In genomic region chr12:84982888-84983287, GRCh38 we compare ENCODE assay signal across 19 cellular contexts. TPM values are rescaled to one million over a fixed set of nuclear protein-coding genes. Genes with fewer than 3 reads are reported as not detected.
DNase-seq lines count a peak whose midpoint lies in the region; ATAC-seq and TF ChIP-seq lines count a peak whose summit lies in the region.
"Had no signal": no experiment of that assay in that cellular context is flagged by ENCODE, and none has a peak within 500 bp of the region (broad histone marks: within the 10 kb centered on the region; RNA-seq: fewer than 3 reads in every experiment).

No MANE protein-coding gene starts in this region.

- peaks cover 6% of the 10 kb centered on the region; the same call in 1 of the 2 replicates for H3K4me1 ChIP-seq in GM23338 (ENCODE audit: insufficient read depth)
- peaks cover 6% of the 10 kb centered on the region for H3K4me1 ChIP-seq in ectodermal cell (ENCODE audit: control insufficient read depth, insufficient read depth, low read length)
- H3K4me1 ChIP-seq in neural progenitor cell = peaks cover 26% of the 10 kb centered on the region
- H3K4me1 ChIP-seq: A549 had no signal

- no peaks in the 10 kb centered on the region for H3K27me3 ChIP-seq in GM23338 (ENCODE audit: insufficient read depth)
- H3K27me3 ChIP-seq in ectodermal cell (ENCODE audit: control insufficient read depth, insufficient read depth, low read length, poor library complexity, severe bottlenecking) = no peaks in the 10 kb centered on the region
- H3K27me3 ChIP-seq in neural progenitor cell = no peaks in the 10 kb centered on the region

- H3K9me3 ChIP-seq in ectodermal cell (ENCODE audit: control insufficient read depth, low read length) = no peaks in the 10 kb centered on the region
- H3K9me3 ChIP-seq in neural progenitor cell (ENCODE audit: low read depth) = no peaks in the 10 kb centered on the region
- H3K9me3 ChIP-seq: A549, BE2C had no signal

- H3K4me3 ChIP-seq in GM23338 (no peak overlapping the region), ectodermal cell (ENCODE audit: insufficient read depth, low read depth, low read length) (no peak overlapping the region), neural progenitor cell (no peak overlapping the region)
- H3K4me3 ChIP-seq: A549, K562 had no signal

- H3K27ac Mint-ChIP-seq in GM23338 (no peak overlapping the region; the same call in 1 of the 2 replicates), neural progenitor cell (peak overlapping the region; percentile 33), osteocyte (ENCODE audit: unreplicated experiment) (no peak overlapping the region)
- H3K27ac Mint-ChIP-seq: CD4-positive, alpha-beta memory T cell had no signal

- no peak for TF ChIP-seq CTCF in GM23338 (conservative IDR thresholded peaks at IDR 0.05; ENCODE audit: low read depth in 2 of 2)
- no peak for TF ChIP-seq CTCF in neural progenitor cell (IDR thresholded peaks at IDR 0.05)
- no peak for TF ChIP-seq CTCF in osteocyte (IDR thresholded peaks at IDR 0.05)

- DNase-seq in GM23338 (ENCODE audit: low spot score) (peak; percentile 21), NCI-H82 (lab: John Stamatoyannopoulos, UW) (peak; percentile 74), neural progenitor cell (ENCODE audit: low spot score) (no peak), H4 (ENCODE audit: low spot score) (no peak), foreskin melanocyte (no peak), osteocyte (ENCODE audit: extremely low spot score, unreplicated experiment) (no peak)
- DNase-seq: BE2C; CD4-positive, alpha-beta memory T cell; DMS153; DMS79 treated with DMSO at 0.1 percent for 48 hours; GF-D8; H7 had no signal

- no peak overlapping the region for H2AFZ ChIP-seq in GM23338
- H2AFZ ChIP-seq in neural progenitor cell (replicated peaks) = peak overlapping the region; percentile 92

- H3K9me3 Mint-ChIP-seq in GM23338 = no peaks in the 10 kb centered on the region
- H3K9me3 Mint-ChIP-seq in neural progenitor cell = no peaks in the 10 kb centered on the region
- H3K9me3 Mint-ChIP-seq in osteocyte (ENCODE audit: unreplicated experiment) = no peaks in the 10 kb centered on the region

- ATAC-seq in GM23338 (peak; percentile 75), HG02678 (IDR thresholded peaks at IDR 0.05; ENCODE audit: unreplicated experiment) (no peak)
- ATAC-seq: A549, K562 had no signal

- no peaks in the 10 kb centered on the region for H3K36me3 ChIP-seq in GM23338 (ENCODE audit: insufficient read depth)
- no peaks in the 10 kb centered on the region for H3K36me3 ChIP-seq in ectodermal cell (ENCODE audit: control insufficient read depth, insufficient read depth, low read length)
- H3K36me3 ChIP-seq in neural progenitor cell = no peaks in the 10 kb centered on the region
- H3K36me3 ChIP-seq: BE2C had no signal

- H4K20me1 ChIP-seq in GM23338 (replicated peaks; ENCODE audit: insufficient read depth) (no peaks in the 10 kb centered on the region), neural progenitor cell (ENCODE audit: low read depth) (no peaks in the 10 kb centered on the region)

- no peaks in the 10 kb centered on the region for H3K79me2 ChIP-seq in GM23338 (replicated peaks; ENCODE audit: insufficient read depth)
- H3K79me2 ChIP-seq in neural progenitor cell (ENCODE audit: low read depth) = no peaks in the 10 kb centered on the region

- no peak overlapping the region for H3K4me2 ChIP-seq in GM23338
- no peak overlapping the region for H3K4me2 ChIP-seq in neural progenitor cell
- H3K4me2 ChIP-seq: A549 had no signal

- no peak overlapping the region for H3K9ac ChIP-seq in neural progenitor cell

- H3K4me3 Mint-ChIP-seq in GM23338 (no peak overlapping the region), neural progenitor cell (no peak overlapping the region), osteocyte (ENCODE audit: unreplicated experiment) (no peak overlapping the region)
- H3K4me3 Mint-ChIP-seq: CD4-positive, alpha-beta memory T cell had no signal

- no peaks in the 10 kb centered on the region for H3F3A ChIP-seq in GM23338 (replicated peaks; ENCODE audit: low read depth)
- H3F3A ChIP-seq in neural progenitor cell (ENCODE audit: low read depth) = no peaks in the 10 kb centered on the region

- peak overlapping the region; percentile 28; the same call in 1 of the 2 replicates for H3K27ac ChIP-seq in GM23338 (ENCODE audit: low read depth)
- peak overlapping the region; percentile 63 for H3K27ac ChIP-seq in ectodermal cell (ENCODE audit: insufficient read depth, low read depth, low read length, poor library complexity, severe bottlenecking)
- H3K27ac ChIP-seq in neural progenitor cell = peak overlapping the region; percentile 63
- H3K27ac ChIP-seq: A549, C4-2B had no signal

- H3K4me1 Mint-ChIP-seq in GM23338 = peaks cover 15% of the 10 kb centered on the region; the same call in 2 of the 3 replicates
- peaks cover 30% of the 10 kb centered on the region for H3K4me1 Mint-ChIP-seq in neural progenitor cell
- H3K4me1 Mint-ChIP-seq in osteocyte (ENCODE audit: unreplicated experiment) = no peaks in the 10 kb centered on the region
- H3K4me1 Mint-ChIP-seq: CD4-positive, alpha-beta memory T cell had no signal

- H3K27me3 Mint-ChIP-seq in GM23338 (ENCODE audit: insufficient read depth, low read depth, poor library complexity) (no peaks in the 10 kb centered on the region), neural progenitor cell (ENCODE audit: insufficient read depth, low read depth) (no peaks in the 10 kb centered on the region), osteocyte (ENCODE audit: unreplicated experiment) (peaks cover 3% of the 10 kb centered on the region)

- WGBS in ectodermal cell, 2 experiments = 69 to 83% methylated on average over 1 of the region's 1 CpG

- no peaks in the 10 kb centered on the region for H3K36me3 Mint-ChIP-seq in GM23338 (ENCODE audit: low read depth)
- H3K36me3 Mint-ChIP-seq in neural progenitor cell = no peaks in the 10 kb centered on the region
- no peaks in the 10 kb centered on the region for H3K36me3 Mint-ChIP-seq in osteocyte (ENCODE audit: unreplicated experiment)
- H3K36me3 Mint-ChIP-seq: CD4-positive, alpha-beta memory T cell had no signal

- no peaks in the 10 kb centered on the region for H3K9me2 ChIP-seq in GM23338 (ENCODE audit: insufficient read depth)

TF ChIP-seq in GM23338, 12 proteins besides CTCF, POLR2A, EP300 and RAD21:
- no peak for TF ChIP-seq REST (IDR thresholded peaks at IDR 0.05; ENCODE audit: unreplicated experiment)
- TF ChIP-seq CREB1 (CRISPR knock-in tag; IDR thresholded peaks at IDR 0.05; ENCODE audit: low read depth) = no peak
- TF ChIP-seq EZH2 (IDR thresholded peaks at IDR 0.05; ENCODE audit: low read depth, unreplicated experiment) = no peak
- TF ChIP-seq JUNB (IDR thresholded peaks at IDR 0.05; ENCODE audit: unreplicated experiment) = no peak
- TF ChIP-seq STAT1 (IDR thresholded peaks at IDR 0.05; ENCODE audit: unreplicated experiment) = no peak

RNA-seq across cellular contexts. Expression of gene TSPAN19, which starts 53.2 kb away (rescaled TPM):
- 0.50 and 0.80 TPM in 2 replicates for total RNA-seq in GM23338 (2014; rRNA removed; shearing (Covaris generic))
- polyA plus RNA-seq in GM23338 (2016; fragmentation: Nextera tagmentation; extraction: Ambion mirVana) = 0.44 and 0.45 TPM in 2 replicates
- 2.2 TPM for polyA plus RNA-seq in ectodermal cell (2013, experiment 1 of 4)
- 2.4 TPM for polyA plus RNA-seq in ectodermal cell (2013, experiment 2 of 4)
- polyA plus RNA-seq in ectodermal cell (2013, experiment 3 of 4) = 2.0 TPM
- 3.9 TPM for polyA plus RNA-seq in ectodermal cell (2013, experiment 4 of 4)
- total RNA-seq in neural progenitor cell (ENCODE audit: low replicate concordance) (4.3 and 5.0 TPM in 2 replicates), osteocyte (not detected in 2 replicates)
- total RNA-seq in H4 (2014; rRNA removed; shearing (Covaris generic)) = not detected in 2 replicates
- total RNA-seq: CD4-positive, alpha-beta memory T cell; H7; HT1080; K562 had no signal
- polyA plus RNA-seq: AG04450; CD4-positive, alpha-beta memory T cell; K562 had no signal

RNA-seq across cellular contexts. Expression of gene LRRIQ1, which starts 53.3 kb away (rescaled TPM):
- total RNA-seq in GM23338 (2014; rRNA removed; shearing (Covaris generic)) = 0.47 and 1.4 TPM in 2 replicates
- 3.2 and 4.0 TPM in 2 replicates for polyA plus RNA-seq in GM23338 (2016; fragmentation: Nextera tagmentation; extraction: Ambion mirVana)
- 7.6 TPM for polyA plus RNA-seq in ectodermal cell (2013, experiment 1 of 4)
- 10.1 TPM for polyA plus RNA-seq in ectodermal cell (2013, experiment 2 of 4)
- polyA plus RNA-seq in ectodermal cell (2013, experiment 3 of 4) = 7.4 TPM
- polyA plus RNA-seq in ectodermal cell (2013, experiment 4 of 4) = 8.9 TPM
- total RNA-seq in neural progenitor cell (ENCODE audit: low replicate concordance) = 4.7 and 25.5 TPM in 2 replicates
- 0.15 and 0.31 TPM in 2 replicates for total RNA-seq in H4 (2014; rRNA removed; shearing (Covaris generic))
- total RNA-seq in osteocyte = not detected in 2 replicates
- total RNA-seq: CD4-positive, alpha-beta memory T cell; K562 had no signal
- polyA plus RNA-seq: CD4-positive, alpha-beta memory T cell; K562 had no signal

Comparison
In these comparisons a context has a peak if more than half of its experiments do, and no peak if none do; other contexts are left out.
1. DNase-seq: peak in GM23338 (single experiment) and NCI-H82 (single experiment); none in neural progenitor cell (single experiment), H4 (single experiment), foreskin melanocyte (single experiment) and osteocyte (single experiment).
2. Peak in every context shown above with its lines, with median percentiles within 50 percentile points of each other: H3K27ac ChIP-seq.